In the genomic region with DNA sequence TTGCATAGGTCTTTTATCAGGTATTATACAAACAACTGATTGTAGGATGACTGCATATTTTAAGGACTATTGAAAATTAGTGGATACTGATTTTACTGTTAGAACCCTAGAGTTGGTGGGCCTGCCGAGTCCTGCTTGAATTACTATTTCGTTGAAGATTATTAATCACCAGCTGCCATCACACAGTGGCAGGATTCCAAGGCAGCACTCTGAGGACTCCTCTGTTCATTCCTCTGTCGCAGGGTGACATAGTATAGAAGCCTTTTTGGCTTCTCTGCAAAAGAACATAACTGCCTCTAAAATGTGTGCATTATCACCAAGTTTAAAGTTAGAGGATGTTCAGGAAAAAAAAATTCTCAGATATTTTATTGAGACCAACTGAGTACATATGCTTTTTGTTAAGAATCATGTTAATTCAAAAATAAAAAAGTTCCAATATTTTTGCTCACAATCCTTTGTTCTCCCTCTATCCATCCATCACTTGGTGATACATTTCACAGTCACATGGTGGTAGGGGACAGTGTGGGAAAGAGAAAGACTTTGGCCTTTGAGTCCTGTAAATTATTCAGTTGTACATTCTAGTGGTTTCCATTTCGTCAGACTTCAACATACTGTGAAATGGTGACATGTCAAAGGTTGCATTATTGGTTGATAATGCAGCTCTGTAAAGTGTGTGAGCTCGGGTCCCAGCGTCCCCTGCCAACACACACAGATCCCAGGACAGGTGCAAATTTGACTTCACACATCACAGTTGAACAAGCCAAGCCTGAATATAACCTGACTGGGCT, we compare ENCODE assay signal across 24 cellular contexts.
DNase-seq lines count a peak whose midpoint lies in the region; TF ChIP-seq lines count a peak whose summit lies in the region.
"Had no signal": no experiment of that assay in that cellular context is flagged by ENCODE, and none has a peak within 500 bp of the region (broad histone marks: within the 10 kb centered on the region; RNA-seq: fewer than 3 reads in every experiment).

No MANE protein-coding gene starts in this region.

- peaks cover 4% of the 10 kb centered on the region for H3K4me1 Mint-ChIP-seq in glutamatergic neuron (ENCODE audit: low read depth, unreplicated experiment)
- H3K4me1 Mint-ChIP-seq: activated naive CD8-positive, alpha-beta T cell treated with anti-CD3 and anti-CD28 coated beads, Interleukin-2, amount 50 U/mL, for 24 hours; nephron had no signal

- peak overlapping the region; percentile 63 for H3K27ac ChIP-seq in caudate nucleus (ENCODE audit: low read depth, low read length)
- H3K27ac ChIP-seq: BLaER1 treated with 17β-estradiol and CSF1 and Interleukin-3, amounts not matched to agents 10 nM and 100 nM had no signal

- H3K36me3 Mint-ChIP-seq in glutamatergic neuron (ENCODE audit: unreplicated experiment), result no peaks in the 10 kb centered on the region
- H3K36me3 Mint-ChIP-seq: mesothelial cell of epicardium, type B pancreatic cell had no signal

- no peak for TF ChIP-seq CTCF in glutamatergic neuron (IDR thresholded peaks at IDR 0.05; ENCODE audit: partially characterized antibody, unreplicated experiment)

- DNase-seq in NCI-H1105 treated with DMSO at 0.1 percent for 48 hours (lab: John Stamatoyannopoulos, UW), result peak; percentile 3
- DNase-seq in NCI-H1105 (lab: John Stamatoyannopoulos, UW), result no peak
- peak in 16 of 61 donors; percentile 0 to 25 (median 6) for DNase-seq in caudate nucleus (lab: John Stamatoyannopoulos, UW)
- DNase-seq in medulla oblongata (ENCODE audit: extremely low spot score), result peak; percentile 46
- DNase-seq in T1000 (lab: John Stamatoyannopoulos, UW), result no peak
- no peak for DNase-seq in glomerular visceral epithelial cell (ENCODE audit: extremely low spot score)
- no peak for DNase-seq in activated CD4-positive, alpha-beta T cell treated with anti-CD3 and anti-CD28 coated beads for 4 hours
- DNase-seq in glutamatergic neuron, result no peak
- DNase-seq: 8988T; activated CD4-positive, alpha-beta T cell treated with anti-CD3 and anti-CD28 coated beads, Interleukin-2, amount 50 U/mL, for 1 hour; activated naive CD8-positive, alpha-beta T cell treated with anti-CD3 and anti-CD28 coated beads, Interleukin-2, amount 50 U/mL, for 24 hours; dermis blood vessel endothelial cell; foreskin melanocyte; Karpas-422; NCI-H1092; NCI-H526; stimulated activated CD4-positive, alpha-beta T cell treated with anti-CD3 and anti-CD28 coated beads, Interleukin-2, amount 100 ng/mL, for 48 hours had no signal

- H3K9me3 Mint-ChIP-seq in glutamatergic neuron (ENCODE audit: unreplicated experiment), result no peaks in the 10 kb centered on the region
- H3K9me3 Mint-ChIP-seq: mesothelial cell of epicardium, nephron, type B pancreatic cell had no signal

- H3K4me3 Mint-ChIP-seq in glutamatergic neuron (ENCODE audit: unreplicated experiment), result no peak overlapping the region
- H3K4me3 Mint-ChIP-seq: activated naive CD8-positive, alpha-beta T cell treated with anti-CD3 and anti-CD28 coated beads, Interleukin-2, amount 50 U/mL, for 24 hours; mesothelial cell of epicardium; nephron; stimulated activated naive CD8-positive, alpha-beta T cell treated with anti-CD3 and anti-CD28 coated beads, Interleukin-15, Interleukin-2, amounts not matched to agents 100 ng/mL and 50 ng/mL, for 24 hours; T-helper 1 cell treated with Interleukin-12 subunit alpha and Interleukin-12 subunit beta and Interleukin-4 antibody, amounts not matched to agents 30 μg/mL and 1 μg/mL, for 36 hours; type B pancreatic cell had no signal

- no peaks in the 10 kb centered on the region for H3K27me3 Mint-ChIP-seq in glutamatergic neuron (ENCODE audit: unreplicated experiment)
- H3K27me3 Mint-ChIP-seq: activated naive CD8-positive, alpha-beta T cell treated with anti-CD3 and anti-CD28 coated beads, Interleukin-2, amount 50 U/mL, for 24 hours; progenitor cell of endocrine pancreas; stimulated activated naive CD8-positive, alpha-beta T cell treated with anti-CD3 and anti-CD28 coated beads, Interleukin-15, Interleukin-2, amounts not matched to agents 100 ng/mL and 50 ng/mL, for 24 hours; type B pancreatic cell had no signal

- H3K27ac Mint-ChIP-seq in glutamatergic neuron (ENCODE audit: unreplicated experiment), result no peak overlapping the region
- H3K27ac Mint-ChIP-seq: activated naive CD8-positive, alpha-beta T cell treated with anti-CD3 and anti-CD28 coated beads, Interleukin-2, amount 50 U/mL, for 24 hours; progenitor cell of endocrine pancreas; stimulated activated naive CD8-positive, alpha-beta T cell treated with anti-CD3 and anti-CD28 coated beads, Interleukin-15, Interleukin-2, amounts not matched to agents 100 ng/mL and 50 ng/mL, for 24 hours; T-helper 1 cell treated with Interleukin-12 subunit alpha and Interleukin-12 subunit beta and Interleukin-4 antibody, amounts not matched to agents 30 μg/mL and 1 μg/mL, for 36 hours; type B pancreatic cell had no signal

Comparison
In these comparisons a context has a peak if more than half of its experiments do, and no peak if none do; other contexts are left out.
1. DNase-seq: peak in NCI-H1105 treated with DMSO at 0.1 percent for 48 hours (single experiment) and medulla oblongata (single experiment); none in NCI-H1105 (single experiment), T1000 (single experiment), glomerular visceral epithelial cell (single experiment), activated CD4-positive, alpha-beta T cell treated with anti-CD3 and anti-CD28 coated beads for 4 hours (0 of 2) and glutamatergic neuron (single experiment).